1 cellular context compared by ENCODE assay signal in the genomic region with DNA sequence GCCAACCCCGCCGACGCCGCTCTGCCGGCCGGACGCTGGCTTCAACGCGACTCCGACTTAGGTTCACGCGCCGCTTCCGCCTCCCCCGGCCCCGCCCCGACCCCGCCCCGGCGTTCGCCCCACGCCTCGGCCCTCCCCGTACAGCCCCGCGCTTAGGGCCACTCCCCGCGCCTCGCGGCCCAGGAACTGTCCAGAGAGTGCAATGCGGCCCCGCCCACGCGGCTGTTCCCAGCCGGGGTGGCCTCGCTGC.
TF ChIP-seq lines count a peak whose summit lies in the region.

UBP1 (minus strand) TSS at position 78 of the 250 bp plus-strand sequence. CDS start 557 bp downstream, outside the sequence.

TF ChIP-seq in HEK293, 187 proteins besides CTCF, POLR2A, EP300 and RAD21 (continued from another document):
- TF ChIP-seq ZNF521 (tag by site-specific recombination; IDR thresholded peaks at IDR 0.05) (no peak), ZBTB21 (tag by site-specific recombination; IDR thresholded peaks at IDR 0.05) (no peak), ZSCAN16 (tag by site-specific recombination; IDR thresholded peaks at IDR 0.05) (no peak), ZNF843 (tag by site-specific recombination; IDR thresholded peaks at IDR 0.05) (no peak), GFI1B (tag by site-specific recombination; IDR thresholded peaks at IDR 0.05) (no peak), KLF1 (tag by site-specific recombination; IDR thresholded peaks at IDR 0.05) (peak; percentile 64), SCRT1 (tag by site-specific recombination; IDR thresholded peaks at IDR 0.05; ENCODE audit: borderline replicate concordance) (no peak), ZSCAN5A (tag by site-specific recombination; IDR thresholded peaks at IDR 0.05) (no peak), ZNF707 (tag by site-specific recombination; IDR thresholded peaks at IDR 0.05) (no peak)
- TF ChIP-seq, protein P1, sequence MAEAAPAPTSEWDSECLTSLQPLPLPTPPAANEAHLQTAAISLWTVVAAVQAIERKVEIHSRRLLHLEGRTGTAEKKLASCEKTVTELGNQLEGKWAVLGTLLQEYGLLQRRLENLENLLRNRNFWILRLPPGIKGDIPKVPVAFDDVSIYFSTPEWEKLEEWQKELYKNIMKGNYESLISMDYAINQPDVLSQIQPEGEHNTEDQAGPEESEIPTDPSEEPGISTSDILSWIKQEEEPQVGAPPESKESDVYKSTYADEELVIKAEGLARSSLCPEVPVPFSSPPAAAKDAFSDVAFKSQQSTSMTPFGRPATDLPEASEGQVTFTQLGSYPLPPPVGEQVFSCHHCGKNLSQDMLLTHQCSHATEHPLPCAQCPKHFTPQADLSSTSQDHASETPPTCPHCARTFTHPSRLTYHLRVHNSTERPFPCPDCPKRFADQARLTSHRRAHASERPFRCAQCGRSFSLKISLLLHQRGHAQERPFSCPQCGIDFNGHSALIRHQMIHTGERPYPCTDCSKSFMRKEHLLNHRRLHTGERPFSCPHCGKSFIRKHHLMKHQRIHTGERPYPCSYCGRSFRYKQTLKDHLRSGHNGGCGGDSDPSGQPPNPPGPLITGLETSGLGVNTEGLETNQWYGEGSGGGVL (tag by site-specific recombination; IDR thresholded peaks at IDR 0.05) = no peak
